Comparison of ENCODE assay signal across 25 cellular contexts in the genomic region with DNA sequence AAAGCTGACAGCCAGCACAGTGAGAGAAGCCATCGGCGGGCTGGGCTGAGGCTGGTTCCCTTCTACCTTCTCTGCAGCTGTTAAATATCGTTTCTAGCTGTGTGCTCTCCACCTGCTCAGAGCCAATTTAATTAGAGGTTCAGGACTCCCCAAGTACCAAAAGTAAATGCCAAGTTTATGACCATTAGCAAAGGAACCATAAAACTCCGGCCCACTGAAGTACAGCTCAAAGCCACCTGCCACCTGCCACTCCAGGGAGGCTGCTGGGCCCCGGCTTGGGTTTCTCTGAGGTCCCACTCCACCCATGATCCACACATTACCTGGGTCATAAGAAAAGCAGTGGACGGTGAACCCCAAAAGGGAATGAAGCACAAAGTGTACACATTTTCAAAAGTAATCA.
DNase-seq lines count a peak whose midpoint lies in the region; ATAC-seq and TF ChIP-seq lines count a peak whose summit lies in the region.
"Had no signal": no experiment of that assay in that cellular context is flagged by ENCODE, and none has a peak within 500 bp of the region (broad histone marks: within the 10 kb centered on the region; RNA-seq: fewer than 3 reads in every experiment).

No MANE protein-coding gene starts in this region.

- 75% methylated on average over 3 of the region's 6 CpGs for WGBS in right lobe of liver (ENCODE audit: insufficient coverage, low coverage, low lambda C conversion rate, missing lambda C conversion rate)

- H3K9me3 Mint-ChIP-seq in osteocyte (ENCODE audit: unreplicated experiment), result no peaks in the 10 kb centered on the region

- H3K4me1 ChIP-seq in right lobe of liver, result no peaks in the 10 kb centered on the region
- H3K4me1 ChIP-seq: BLaER1, HAP-1 had no signal

- intact Hi-C loops in right lobe of liver (cut with DNase I), result no loop called here

- peak; percentile 95 for DNase-seq in DMS79 (lab: John Stamatoyannopoulos, UW)
- DNase-seq in NCI-H1105 treated with DMSO at 0.1 percent for 48 hours (lab: John Stamatoyannopoulos, UW), result peak; percentile 93
- peak; percentile 59 for DNase-seq in NCI-H510A (lab: John Stamatoyannopoulos, UW)
- DNase-seq in osteocyte (ENCODE audit: extremely low spot score, unreplicated experiment), result no peak
- no peak for DNase-seq in right lobe of liver
- no peak for DNase-seq in caudate nucleus (lab: John Stamatoyannopoulos, UW)
- no peak for DNase-seq in KG1 (lab: John Stamatoyannopoulos, UW)
- DNase-seq: CD4-positive, CD25-positive, alpha-beta regulatory T cell; DMS153; HFFc6; IMR-90; NCI-H1048; NCI-H1694; NCI-H2081 treated with DMSO at 0.1 percent for 48 hours; NCI-H2227 treated with DMSO at 0.1 percent for 48 hours; NCI-H748 treated with DMSO at 0.1 percent for 48 hours; PC-9; Right ventricle myocardium superior; RPMI8226; T-cell had no signal

- no peak overlapping the region for H3K4me3 ChIP-seq in right lobe of liver
- H3K4me3 ChIP-seq: BLaER1, GM23338, HAP-1, PC-9 had no signal

- H3K27ac Mint-ChIP-seq in osteocyte (ENCODE audit: unreplicated experiment), result no peak overlapping the region
- H3K27ac Mint-ChIP-seq: CD4-positive, CD25-positive, alpha-beta regulatory T cell; GM23338; HFFc6; T-cell had no signal

- H3K27me3 ChIP-seq in right lobe of liver, result no peaks in the 10 kb centered on the region
- H3K27me3 ChIP-seq: BLaER1 had no signal

- no peak overlapping the region for H3K4me3 Mint-ChIP-seq in osteocyte (ENCODE audit: unreplicated experiment)
- H3K4me3 Mint-ChIP-seq: CD4-positive, CD25-positive, alpha-beta regulatory T cell; GM23338; HFFc6; T-cell had no signal

- H3K36me3 Mint-ChIP-seq in osteocyte (ENCODE audit: unreplicated experiment), result no peaks in the 10 kb centered on the region
- H3K36me3 Mint-ChIP-seq: CD4-positive, CD25-positive, alpha-beta regulatory T cell; T-cell had no signal

- H3K27me3 Mint-ChIP-seq in osteocyte (ENCODE audit: unreplicated experiment), result no peaks in the 10 kb centered on the region
- H3K27me3 Mint-ChIP-seq: CD4-positive, CD25-positive, alpha-beta regulatory T cell; T-cell had no signal

- no peaks in the 10 kb centered on the region for H3K36me3 ChIP-seq in right lobe of liver
- H3K36me3 ChIP-seq: BLaER1, HAP-1 had no signal

- no peaks in the 10 kb centered on the region for H3K9me3 ChIP-seq in right lobe of liver
- H3K9me3 ChIP-seq: HAP-1 had no signal

- H3K27ac ChIP-seq in VCaP (peak overlapping the region; percentile 11; the same call in 1 of the 2 replicates), right lobe of liver (no peak overlapping the region), caudate nucleus (ENCODE audit: low read depth, low read length) (no peak overlapping the region)
- H3K27ac ChIP-seq: BLaER1, KMS-11, PC-9 had no signal

- H3K4me1 Mint-ChIP-seq in osteocyte (ENCODE audit: unreplicated experiment), result no peaks in the 10 kb centered on the region
- H3K4me1 Mint-ChIP-seq: CD4-positive, CD25-positive, alpha-beta regulatory T cell; T-cell had no signal

- TF ChIP-seq CTCF in VCaP (conservative IDR thresholded peaks at IDR 0.05) (no peak), osteocyte (IDR thresholded peaks at IDR 0.05) (no peak), right lobe of liver (IDR thresholded peaks at IDR 0.05) (no peak)

- TF ChIP-seq POLR2A in right lobe of liver (IDR thresholded peaks at IDR 0.05), result no peak

- ATAC-seq in right lobe of liver, result no peak
- ATAC-seq: GM23338, T-cell had no signal

Comparison
In these comparisons a context has a peak if more than half of its experiments do, and no peak if none do; other contexts are left out.
1. DNase-seq: peak in DMS79 (single experiment), NCI-H1105 treated with DMSO at 0.1 percent for 48 hours (single experiment) and NCI-H510A (single experiment); none in osteocyte (single experiment), right lobe of liver (0 of 3), caudate nucleus (0 of 61) and KG1 (single experiment).